8 cellular contexts compared by ENCODE assay signal in the genomic region with DNA sequence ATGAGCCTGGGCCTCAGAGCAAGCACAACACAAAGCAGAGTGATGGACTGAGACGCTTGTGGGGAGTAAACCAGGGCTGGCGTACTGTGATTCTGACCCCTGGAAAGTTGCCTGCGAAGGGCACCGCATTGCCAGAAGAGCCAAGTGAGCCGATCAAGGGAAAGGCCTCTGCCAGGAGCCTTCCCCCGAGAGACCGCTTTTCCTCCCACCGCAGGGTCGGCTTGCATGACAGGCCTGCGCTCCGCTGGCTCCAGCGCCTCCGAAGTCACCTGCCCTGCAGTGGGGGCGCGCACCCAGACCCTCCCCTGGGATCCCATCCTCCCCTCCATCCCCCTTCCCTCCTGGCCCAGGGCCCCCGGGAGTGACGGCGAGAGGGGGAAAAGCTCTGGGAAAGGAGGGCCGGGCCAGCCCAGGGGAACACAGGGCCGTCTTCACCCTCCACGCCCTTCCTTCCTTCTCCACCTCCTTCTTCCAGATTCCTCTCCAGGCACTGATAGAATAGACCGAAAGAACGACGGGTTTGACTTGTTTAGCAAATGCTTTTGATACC.
A peak's percentile ranks its signal among the peaks of the same experiment; 100 is the strongest.
DNase-seq lines count a peak whose midpoint lies in the region; ATAC-seq and TF ChIP-seq lines count a peak whose summit lies in the region.

No MANE protein-coding gene starts in this region.

- no CpG with 5 or more reads among the region's 24 CpGs for WGBS in H9 (ENCODE audit: extremely low coverage, insufficient read length, low lambda C conversion rate)

- no peak overlapping the region for H3K27ac ChIP-seq in H9 (ENCODE audit: insufficient read length, low read depth, low read length)
- H3K27ac ChIP-seq in layer of hippocampus (ENCODE audit: low read depth, low read length), result peak overlapping the region; percentile 43
- H3K27ac ChIP-seq in substantia nigra (ENCODE audit: low read depth, low read length, poor library complexity, severe bottlenecking), result peak overlapping the region; percentile 75

- H3K9me3 Mint-ChIP-seq in H9 (no peaks in the 10 kb centered on the region; a peak in 1 of 5 replicates), MCF 10A (ENCODE audit: unreplicated experiment) (no peaks in the 10 kb centered on the region)

- H3K4me1 ChIP-seq in H9 (ENCODE audit: insufficient read depth, low read length), result no peaks in the 10 kb centered on the region; the same call in 1 of the 2 replicates

- peak overlapping the region; percentile 52 for H3K9ac ChIP-seq in H9 (ENCODE audit: extremely low read depth, insufficient read length, low read length)

- no peak overlapping the region for H3K23ac ChIP-seq in H9 (ENCODE audit: insufficient read length, low read depth, low read length)

- H2BK120ac ChIP-seq in H9 (ENCODE audit: low read depth, low read length, poor library complexity, severe bottlenecking), result no peak overlapping the region

- H3K27ac Mint-ChIP-seq in H9 (peak overlapping the region; percentile 56 to 95 (median 89); a peak in 5 of 7 replicates), MCF 10A (ENCODE audit: low read depth, unreplicated experiment) (peak overlapping the region; percentile 85)

- POLR2A ChIA-PET in MCF 10A (lab: Yijun Ruan, JAX), result interaction anchor here (0.6 to 2.5 kb wide), 4 partner anchors 30 to 371 kb away, joined by 3 to 6 read pairs (median 3); a partner anchor contains a TSS

- intact Hi-C loops in MCF 10A (cut with micrococcal nuclease), result loop anchor here (1.0 to 10.0 kb wide), 5 partner anchors 82 to 699 kb away; no protein-coding TSS in a partner anchor

- H3K14ac ChIP-seq in H9 (ENCODE audit: insufficient read depth, low read length), result peak overlapping the region; percentile 66; the same call in 1 of the 2 replicates

- H3K79me1 ChIP-seq in H9 (ENCODE audit: insufficient read depth, low read depth, low read length, poor library complexity, severe bottlenecking), result no peaks in the 10 kb centered on the region

- peak overlapping the region; percentile 76 for H3K18ac ChIP-seq in H9 (ENCODE audit: insufficient read length, low read depth, low read length)

- CTCF ChIA-PET in MCF 10A (lab: Yijun Ruan, JAX), result interaction anchor here (0.5 to 4.9 kb wide), 30 partner anchors 8 to 766 kb away, joined by 3 to 66 read pairs (median 4); a partner anchor contains a TSS

- no peak overlapping the region for H3K56ac ChIP-seq in H9 (ENCODE audit: insufficient read length, low read depth, low read length)

- peak; percentile 46 for ATAC-seq in GM18502 (IDR thresholded peaks at IDR 0.05; ENCODE audit: poor library complexity, unreplicated experiment)

- no peaks in the 10 kb centered on the region for H3K9me3 ChIP-seq in H9 (ENCODE audit: control insufficient read depth, low read depth, low read length)

- H2BK15ac ChIP-seq in H9 (ENCODE audit: low read depth, low read length), result no peak overlapping the region

- H3T11ph ChIP-seq in H9 (ENCODE audit: low read length), result no peak overlapping the region

- H3K23me2 ChIP-seq in H9 (ENCODE audit: insufficient read length, low read depth, low read length, poor library complexity, severe bottlenecking), result peaks cover 8% of the 10 kb centered on the region

- H2AFZ ChIP-seq in H9 (ENCODE audit: low read length), result peak overlapping the region; percentile 93

- no TSS peak for BruUV-seq in MCF 10A (replicated peaks; lab: Mats Ljungman, UMichigan)

- H2BK20ac ChIP-seq in H9 (ENCODE audit: low read depth, low read length, poor library complexity, severe bottlenecking), result no peak overlapping the region

- peak overlapping the region; percentile 10 for H4K5ac ChIP-seq in H9 (ENCODE audit: insufficient read length, low read depth, low read length)

- H4K91ac ChIP-seq in H9 (ENCODE audit: insufficient read length, low read depth, low read length), result no peak overlapping the region

- no peak overlapping the region for H4K8ac ChIP-seq in H9 (replicated peaks; ENCODE audit: insufficient read length, low read depth, low read length)

- H3K79me2 ChIP-seq in H9 (ENCODE audit: insufficient read depth, low read length), result no peaks in the 10 kb centered on the region

- H3K36me3 Mint-ChIP-seq in H9 (ENCODE audit: insufficient read depth in 1 of 3, low read depth in 3 of 3) (no peaks in the 10 kb centered on the region; a peak in 1 of 7 replicates), MCF 10A (ENCODE audit: insufficient read depth, unreplicated experiment) (no peaks in the 10 kb centered on the region)

- no peak overlapping the region for H2BK5ac ChIP-seq in H9 (ENCODE audit: insufficient read length, low read length)

- DNase-seq in H9 (peak; percentile 77), NCI-H1092 treated with DMSO at 0.1 percent for 48 hours (lab: John Stamatoyannopoulos, UW) (peak; percentile 66), MCF 10A (ENCODE audit: unreplicated experiment) (no peak), substantia nigra (lab: John Stamatoyannopoulos, UW) (peak in 19 of 49 donors; percentile 17 to 65 (median 30)), NCI-H748 (lab: John Stamatoyannopoulos, UW; ENCODE audit: unreplicated experiment) (no peak), KG1 (lab: John Stamatoyannopoulos, UW) (no peak)

- no peak overlapping the region for H3K4ac ChIP-seq in H9 (ENCODE audit: low read depth, low read length)

- peak overlapping the region; percentile 77 for H3K4me2 ChIP-seq in H9 (ENCODE audit: insufficient read depth, insufficient read length, low read length)

- no peaks in the 10 kb centered on the region for H4K20me1 ChIP-seq in H9 (ENCODE audit: control insufficient read depth, insufficient read depth, insufficient read length)

- H3K4me1 Mint-ChIP-seq in H9 (peaks cover 6 to 12% of the 10 kb centered on the region in 2 experiments), MCF 10A (ENCODE audit: insufficient read depth, unreplicated experiment) (peaks cover 4% of the 10 kb centered on the region)

- no peak overlapping the region for H2AK5ac ChIP-seq in H9 (ENCODE audit: insufficient read length, low read length)

- peak overlapping the region; percentile 70 to 76 for H3K4me3 Mint-ChIP-seq in H9
- peak overlapping the region; percentile 84 for H3K4me3 Mint-ChIP-seq in MCF 10A (ENCODE audit: unreplicated experiment)

- H3K27me3 ChIP-seq in H9 (ENCODE audit: insufficient read depth, low read length), result no peaks in the 10 kb centered on the region
- H3K27me3 ChIP-seq in layer of hippocampus (ENCODE audit: control insufficient read depth, insufficient read depth, low read length), result no peaks in the 10 kb centered on the region

- H3K27me3 Mint-ChIP-seq in H9 (ENCODE audit: low read depth) (peaks cover 12% of the 10 kb centered on the region), MCF 10A (ENCODE audit: insufficient read depth, unreplicated experiment) (no peaks in the 10 kb centered on the region)

- TF ChIP-seq CTCF in H9 (conservative IDR thresholded peaks at IDR 0.05), result no peak
- no peak for TF ChIP-seq CTCF in MCF 10A (IDR thresholded peaks at IDR 0.05; ENCODE audit: unreplicated experiment)

- H2BK12ac ChIP-seq in H9 (ENCODE audit: insufficient read length, low read depth, low read length), result no peak overlapping the region

Comparison
In these comparisons a context has a peak if more than half of its experiments do, and no peak if none do; other contexts are left out.
1. DNase-seq: peak in H9 (single experiment) and NCI-H1092 treated with DMSO at 0.1 percent for 48 hours (single experiment); none in MCF 10A (single experiment), NCI-H748 (single experiment) and KG1 (single experiment).